18 cellular contexts compared by ENCODE assay signal in genomic region chr11:36008576-36008975, GRCh38.
DNase-seq lines count a peak whose midpoint lies in the region; ATAC-seq and TF ChIP-seq lines count a peak whose summit lies in the region.
"Had no signal": no experiment of that assay in that cellular context is flagged by ENCODE, and none has a peak within 500 bp of the region (broad histone marks: within the 10 kb centered on the region; RNA-seq: fewer than 3 reads in every experiment).

No MANE protein-coding gene starts in this region.

- peaks cover 48% of the 10 kb centered on the region for H3K4me1 Mint-ChIP-seq in chondrocyte (ENCODE audit: low read depth)
- no peaks in the 10 kb centered on the region for H3K4me1 Mint-ChIP-seq in stimulated activated naive CD8-positive, alpha-beta T cell treated with anti-CD3 and anti-CD28 coated beads, Interleukin-15, amount 100 ng/mL, for 72 hours
- H3K4me1 Mint-ChIP-seq: activated CD4-positive, alpha-beta memory T cell treated with anti-CD3 and anti-CD28 coated beads, Interleukin-2, amount 10 ng/mL, durations not matched to agents 7 days and 5 days; activated T-helper 17 cell treated with anti-CD3 and anti-CD28 coated beads, Interleukin-2, amount 50 U/mL, for 72 hours; CD4-positive, CD25-positive, alpha-beta regulatory T cell had no signal

- peaks cover 12% of the 10 kb centered on the region for H3K9me3 ChIP-seq in iPS-20b (ENCODE audit: insufficient read depth, low read depth, low read length)

- H3K36me3 Mint-ChIP-seq in chondrocyte (ENCODE audit: low read depth): no peaks in the 10 kb centered on the region
- H3K36me3 Mint-ChIP-seq: CD4-positive, CD25-positive, alpha-beta regulatory T cell had no signal

- H3K9ac ChIP-seq in iPS-20b (ENCODE audit: low read depth, low read length): no peak overlapping the region
- H3K9ac ChIP-seq: parathyroid adenoma had no signal

- DNase-seq in LHCN-M2 (ENCODE audit: low read depth) (peak; percentile 36), chondrocyte (ENCODE audit: low spot score) (no peak), substantia nigra (lab: John Stamatoyannopoulos, UW) (no peak), NCI-H187 (lab: John Stamatoyannopoulos, UW) (no peak), GM20000 (ENCODE audit: low spot score) (no peak)
- no peak for DNase-seq in stimulated activated naive CD8-positive, alpha-beta T cell treated with anti-CD3 and anti-CD28 coated beads, Interleukin-15, amount 100 ng/mL, for 72 hours
- DNase-seq: activated CD4-positive, alpha-beta memory T cell treated with anti-CD3 and anti-CD28 coated beads, Interleukin-2, amount 10 ng/mL, durations not matched to agents 7 days and 5 days; CD4-positive, CD25-positive, alpha-beta regulatory T cell; KG1; midbrain; NCI-H1436 treated with DMSO at 0.1 percent for 48 hours; stimulated activated CD4-positive, alpha-beta T cell treated with anti-CD3 and anti-CD28 coated beads, Interleukin-1b, Interleukin-23, amount 100 ng/mL, for 48 hours; stimulated activated CD8-positive, alpha-beta memory T cell treated with anti-CD3 and anti-CD28 coated beads, Interleukin-4, amount 100 ng/mL, for 48 hours had no signal

- H3K9me3 Mint-ChIP-seq in chondrocyte (ENCODE audit: low read depth): peaks cover 6% of the 10 kb centered on the region
- H3K9me3 Mint-ChIP-seq in stimulated activated naive CD8-positive, alpha-beta T cell treated with anti-CD3 and anti-CD28 coated beads, Interleukin-15, amount 100 ng/mL, for 72 hours: peaks cover 7% of the 10 kb centered on the region in 2 donors
- H3K9me3 Mint-ChIP-seq: activated CD4-positive, alpha-beta memory T cell treated with anti-CD3 and anti-CD28 coated beads, Interleukin-2, amount 10 ng/mL, durations not matched to agents 7 days and 5 days; activated T-helper 17 cell treated with anti-CD3 and anti-CD28 coated beads, Interleukin-2, amount 50 U/mL, for 72 hours had no signal

- no peaks in the 10 kb centered on the region for H3K36me3 ChIP-seq in iPS-20b (ENCODE audit: insufficient read depth, low read depth, low read length)
- H3K36me3 ChIP-seq: breast epithelium had no signal

- peaks cover 7% of the 10 kb centered on the region for H3K4me1 ChIP-seq in iPS-20b (ENCODE audit: insufficient read depth, low read length)
- H3K4me1 ChIP-seq: parathyroid adenoma had no signal

- H3K27ac ChIP-seq in iPS-20b (ENCODE audit: low read length) (peak overlapping the region; percentile 11), substantia nigra (ENCODE audit: low read depth, low read length, poor library complexity, severe bottlenecking) (peak overlapping the region; percentile 43)
- H3K27ac ChIP-seq: parathyroid adenoma had no signal

- H3K4me3 Mint-ChIP-seq in chondrocyte (ENCODE audit: unreplicated experiment): peak overlapping the region; percentile 3
- H3K4me3 Mint-ChIP-seq in stimulated activated naive CD8-positive, alpha-beta T cell treated with anti-CD3 and anti-CD28 coated beads, Interleukin-15, amount 100 ng/mL, for 72 hours: no peak overlapping the region
- H3K4me3 Mint-ChIP-seq: activated CD4-positive, alpha-beta memory T cell treated with anti-CD3 and anti-CD28 coated beads, Interleukin-2, amount 10 ng/mL, durations not matched to agents 7 days and 5 days; activated T-helper 17 cell treated with anti-CD3 and anti-CD28 coated beads, Interleukin-2, amount 50 U/mL, for 72 hours; CD4-positive, CD25-positive, alpha-beta regulatory T cell had no signal

- H3K27me3 ChIP-seq in iPS-20b (ENCODE audit: insufficient read depth, low read length): no peaks in the 10 kb centered on the region
- H3K27me3 ChIP-seq: breast epithelium had no signal

- no peaks in the 10 kb centered on the region for H3K27me3 Mint-ChIP-seq in chondrocyte (ENCODE audit: low read depth)
- H3K27me3 Mint-ChIP-seq in stimulated activated naive CD8-positive, alpha-beta T cell treated with anti-CD3 and anti-CD28 coated beads, Interleukin-15, amount 100 ng/mL, for 72 hours: peaks cover 13% of the 10 kb centered on the region
- H3K27me3 Mint-ChIP-seq: activated CD4-positive, alpha-beta memory T cell treated with anti-CD3 and anti-CD28 coated beads, Interleukin-2, amount 10 ng/mL, durations not matched to agents 7 days and 5 days; CD4-positive, CD25-positive, alpha-beta regulatory T cell had no signal

- peak overlapping the region; percentile 80 for H3K27ac Mint-ChIP-seq in chondrocyte (ENCODE audit: unreplicated experiment)
- H3K27ac Mint-ChIP-seq in stimulated activated naive CD8-positive, alpha-beta T cell treated with anti-CD3 and anti-CD28 coated beads, Interleukin-15, amount 100 ng/mL, for 72 hours: no peak overlapping the region
- H3K27ac Mint-ChIP-seq: activated CD4-positive, alpha-beta memory T cell treated with anti-CD3 and anti-CD28 coated beads, Interleukin-2, amount 10 ng/mL, durations not matched to agents 7 days and 5 days; activated T-helper 17 cell treated with anti-CD3 and anti-CD28 coated beads, Interleukin-2, amount 50 U/mL, for 72 hours; CD4-positive, CD25-positive, alpha-beta regulatory T cell had no signal

- H3K4me3 ChIP-seq in iPS-20b (ENCODE audit: low read length): no peak overlapping the region
- H3K4me3 ChIP-seq: breast epithelium had no signal

- TF ChIP-seq CTCF in chondrocyte (IDR thresholded peaks at IDR 0.05) (no peak), GM20000 (IDR thresholded peaks at IDR 0.05; ENCODE audit: extremely low read depth, missing control alignments) (no peak)

- no peak for ATAC-seq in GM19035 (IDR thresholded peaks at IDR 0.05; ENCODE audit: unreplicated experiment)
- no peak for ATAC-seq in stimulated activated naive CD8-positive, alpha-beta T cell treated with anti-CD3 and anti-CD28 coated beads, Interleukin-15, amount 100 ng/mL, for 72 hours
- ATAC-seq: activated T-helper 17 cell treated with anti-CD3 and anti-CD28 coated beads, Interleukin-2, amount 50 U/mL, for 72 hours had no signal
